9 cellular contexts compared by ENCODE assay signal in the genomic region with DNA sequence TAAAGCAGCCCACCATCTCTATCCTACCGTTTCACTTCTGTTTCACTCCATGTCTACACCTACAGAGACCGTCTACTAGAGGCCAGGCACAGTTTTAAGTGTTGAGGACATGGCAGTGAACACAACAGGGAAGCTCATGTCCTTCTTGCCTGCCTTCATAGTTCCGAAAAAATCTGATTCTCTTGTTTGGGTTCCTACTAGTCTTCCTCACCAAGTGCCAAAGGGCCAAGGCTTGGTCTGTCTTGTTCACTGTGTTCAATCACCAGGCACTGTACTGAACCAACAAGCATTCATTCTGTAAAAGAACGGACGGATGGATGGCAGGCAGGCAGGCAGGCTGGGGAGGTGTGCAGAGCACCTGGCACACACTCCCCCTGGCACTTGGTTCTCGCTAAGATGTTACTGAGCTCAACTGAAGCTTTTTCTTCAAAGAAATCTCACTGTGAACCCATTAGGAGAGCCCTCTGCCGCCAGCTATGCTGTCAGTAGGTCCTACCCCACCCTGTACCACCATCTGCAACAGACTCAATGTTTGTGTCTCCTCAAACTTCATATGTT. TPM values are rescaled to one million over a fixed set of nuclear protein-coding genes. Genes with fewer than 3 reads are reported as not detected.
DNase-seq lines count a peak whose midpoint lies in the region; ATAC-seq and TF ChIP-seq lines count a peak whose summit lies in the region.
"Had no signal": no experiment of that assay in that cellular context is flagged by ENCODE, and none has a peak within 500 bp of the region (broad histone marks: within the 10 kb centered on the region; RNA-seq: fewer than 3 reads in every experiment).

No MANE protein-coding gene starts in this region.

- DNase-seq in coronary artery (ENCODE audit: low spot score) (no peak), nephron progenitor cell (no peak), dedifferentiated amniotic fluid mesenchymal stem cell (ENCODE audit: extremely low spot score) (no peak), NCI-H1694 (lab: John Stamatoyannopoulos, UW) (no peak)
- DNase-seq: activated CD8-positive, alpha-beta memory T cell treated with anti-CD3 and anti-CD28 coated beads, Interleukin-2, amount 50 U/mL, for 4 hours had no signal

- no peaks in the 10 kb centered on the region for H3K27me3 ChIP-seq in BLaER1 treated with 17β-estradiol and CSF1 and Interleukin-3, amounts not matched to agents 10 nM and 100 nM
- H3K27me3 ChIP-seq in KMS-11 (ENCODE audit: insufficient read depth, low read depth): no peaks in the 10 kb centered on the region

- H3K27me3 Mint-ChIP-seq in nephron progenitor cell (ENCODE audit: low read depth, poor library complexity): peaks cover 5% of the 10 kb centered on the region

- H3K4me2 ChIP-seq in BLaER1 treated with 17β-estradiol and CSF1 and Interleukin-3, amounts not matched to agents 10 nM and 100 nM: peak overlapping the region; percentile 90 to 100 (median 99)
- H3K4me2 ChIP-seq in KMS-11: peak overlapping the region; percentile 89

- no peak for ATAC-seq in activated CD4-positive, CD25-positive, alpha-beta regulatory T cell treated with anti-CD3 and anti-CD28 coated beads, Interleukin-2, amount 50 U/mL, for 24 hours
- no peak for ATAC-seq in esophagus mucosa

- peaks cover 55 to 72% (median 68%) of the 10 kb centered on the region in 11 experiments for H4K20me1 ChIP-seq in BLaER1 treated with 17β-estradiol and CSF1 and Interleukin-3, amounts not matched to agents 10 nM and 100 nM
- H4K20me1 ChIP-seq in KMS-11 (ENCODE audit: insufficient read depth): no peaks in the 10 kb centered on the region

- peak overlapping the region in 2 of 11 experiments; percentile 6 to 32; a peak in 2 of 22 replicates for H3K27ac ChIP-seq in BLaER1 treated with 17β-estradiol and CSF1 and Interleukin-3, amounts not matched to agents 10 nM and 100 nM
- no peak overlapping the region for H3K27ac ChIP-seq in KMS-11
- peak overlapping the region; percentile 81 to 88 for H3K27ac ChIP-seq in coronary artery

- peak overlapping the region; percentile 73 to 84 (median 78) for H3K4me3 ChIP-seq in BLaER1 treated with 17β-estradiol and CSF1 and Interleukin-3, amounts not matched to agents 10 nM and 100 nM
- H3K4me3 ChIP-seq in KMS-11 (IDR thresholded peaks at IDR 0.05; ENCODE audit: insufficient read depth, low read depth, low read length) (no peak overlapping the region), coronary artery (peak overlapping the region; percentile 87)

- H3K27ac Mint-ChIP-seq in nephron progenitor cell: no peak overlapping the region

- peaks cover 33% of the 10 kb centered on the region; the same call in 1 of the 2 replicates for H3K79me2 ChIP-seq in KMS-11 (ENCODE audit: insufficient read depth, low read depth)

- no peak overlapping the region for H2AFZ ChIP-seq in KMS-11 (ENCODE audit: low read depth)

- peak overlapping the region; percentile 85 to 92 (median 88); a peak in 20 of 22 replicates for H3K9ac ChIP-seq in BLaER1 treated with 17β-estradiol and CSF1 and Interleukin-3, amounts not matched to agents 10 nM and 100 nM
- H3K9ac ChIP-seq in KMS-11: no peak overlapping the region

- H3K4me3 Mint-ChIP-seq in nephron progenitor cell: peak overlapping the region; percentile 94

- TF ChIP-seq CTCF in KMS-11 (conservative IDR thresholded peaks at IDR 0.05; ENCODE audit: low read depth, low read length) (no peak), coronary artery (IDR thresholded peaks at IDR 0.05) (no peak), nephron progenitor cell (IDR thresholded peaks at IDR 0.05) (no peak)

- H3K9me3 ChIP-seq in BLaER1 treated with 17β-estradiol and CSF1 and Interleukin-3, amounts not matched to agents 10 nM and 100 nM (replicated peaks in 1 of 11): no peaks in the 10 kb centered on the region

- no peaks in the 10 kb centered on the region for H3K9me3 Mint-ChIP-seq in nephron progenitor cell

- H3K4me1 ChIP-seq in BLaER1 treated with 17β-estradiol and CSF1 and Interleukin-3, amounts not matched to agents 10 nM and 100 nM: peaks cover 76 to 84% (median 80%) of the 10 kb centered on the region in 10 experiments
- peaks cover 53% of the 10 kb centered on the region for H3K4me1 ChIP-seq in KMS-11 (ENCODE audit: low read depth, poor library complexity, severe bottlenecking)

- peaks cover 71% of the 10 kb centered on the region for H3K4me1 Mint-ChIP-seq in nephron progenitor cell

- peaks cover 0 to 18% (median 10%) of the 10 kb centered on the region in 11 experiments; a peak in 14 of 22 replicates for H3K36me3 ChIP-seq in BLaER1 treated with 17β-estradiol and CSF1 and Interleukin-3, amounts not matched to agents 10 nM and 100 nM
- H3K36me3 ChIP-seq in KMS-11 (ENCODE audit: insufficient read depth): no peaks in the 10 kb centered on the region

- H3K36me3 Mint-ChIP-seq in nephron progenitor cell (ENCODE audit: low read depth): peaks cover 10% of the 10 kb centered on the region

RNA-seq across cellular contexts. Expression of a gene that starts 2.5 kb away (rescaled TPM):
- total RNA-seq in esophagus mucosa: 14.5 TPM

RNA-seq across cellular contexts. Expression of a gene that starts 4.6 kb away (rescaled TPM):
- total RNA-seq in esophagus mucosa: 17.7 TPM
